In the genomic region with DNA sequence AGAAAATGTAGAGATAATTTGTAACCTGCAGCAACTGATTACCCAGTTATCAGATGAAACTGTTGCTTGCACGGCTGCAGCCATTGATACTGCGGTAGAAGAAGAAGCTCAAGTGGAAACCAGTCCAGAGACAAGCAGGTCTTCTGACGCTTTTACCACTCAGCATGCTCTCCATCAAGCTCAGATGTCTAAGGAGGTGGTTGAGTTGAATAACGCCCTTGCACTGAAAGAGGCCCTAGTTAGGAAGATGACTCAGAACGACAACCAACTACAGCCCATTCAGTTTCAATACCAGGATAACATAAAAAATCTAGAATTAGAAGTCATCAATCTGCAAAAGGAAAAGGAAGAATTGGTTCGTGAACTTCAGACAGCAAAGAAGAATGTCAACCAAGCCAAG, we compare ENCODE assay signal across 35 cellular contexts. TPM values are rescaled to one million over a fixed set of nuclear protein-coding genes. Genes with fewer than 3 reads are reported as not detected.
"Had no signal": no experiment of that assay in that cellular context is flagged by ENCODE, and none has a peak within 500 bp of the region (broad histone marks: within the 10 kb centered on the region; RNA-seq: fewer than 3 reads in every experiment).

No MANE protein-coding gene starts in this region.

- DNase-seq: activated CD4-positive, alpha-beta T cell treated with anti-CD3 and anti-CD28 coated beads for 1 hour; activated CD4-positive, alpha-beta T cell treated with anti-CD3 and anti-CD28 coated beads, Interleukin-2, amount 10 ng/mL, durations not matched to agents 24 days and 14 days; activated CD4-positive, alpha-beta T cell treated with anti-CD3 and anti-CD28 coated beads, Interleukin-2, amount 50 U/mL, for 48 hours; activated CD4-positive, CD25-positive, alpha-beta regulatory T cell; activated CD8-positive, alpha-beta memory T cell treated with anti-CD3 and anti-CD28 coated beads, Interleukin-2, amount 50 U/mL, for 48 hours; activated CD8-positive, alpha-beta T cell treated with anti-CD3 and anti-CD28 coated beads, Interleukin-2, amount 10 ng/mL, durations not matched to agents 7 days and 5 days; activated effector memory CD4-positive, alpha-beta T cell treated with anti-CD3 and anti-CD28 coated beads, Interleukin-2, amount 50 U/mL, for 16 hours; activated naive CD4-positive, alpha-beta T cell; activated naive CD4-positive, alpha-beta T cell treated with anti-CD3 and anti-CD28 coated beads, Interleukin-2, amount 50 U/mL, for 16 hours; activated naive CD8-positive, alpha-beta T cell treated with anti-CD3 and anti-CD28 coated beads for 36 hours; activated T-cell treated with anti-CD3 and anti-CD28 coated beads, Interleukin-2, amount 50 U/mL, for 48 hours; amniotic stem cell; aorta; brain microvascular endothelial cell; central memory CD4-positive, alpha-beta T cell; NCI-H1092 treated with DMSO at 0.1 percent for 48 hours; NCI-H1417; NCI-H146; NCI-H187 treated with DMSO at 0.1 percent for 48 hours; NCI-H2081; NCI-H2171 treated with DMSO at 0.1 percent for 48 hours; NCI-H226; NCI-H446 treated with DMSO at 0.1 percent for 48 hours; NCI-H524; NCI-H69; NCI-H82; PC-3; Peyer's patch; RPMI8226; SHP77 treated with DMSO at 0.1 percent for 48 hours; SK-N-SH; WERI-Rb-1 had no signal

- H3K4me3 Mint-ChIP-seq: activated CD4-positive, alpha-beta T cell treated with anti-CD3 and anti-CD28 coated beads, Interleukin-2, amount 10 ng/mL, durations not matched to agents 24 days and 14 days; activated CD8-positive, alpha-beta T cell treated with anti-CD3 and anti-CD28 coated beads, Interleukin-2, amount 10 ng/mL, durations not matched to agents 7 days and 5 days; activated naive CD8-positive, alpha-beta T cell treated with anti-CD3 and anti-CD28 coated beads for 36 hours; T-helper 1 cell treated with Interleukin-12 subunit alpha and Interleukin-12 subunit beta and Interleukin-4 antibody, amounts not matched to agents 30 μg/mL and 1 μg/mL, for 36 hours; T-helper 2 cell treated with Interferon-gamma antibody and Interleukin-4, amounts not matched to agents 5 μg/mL and 100 μg/mL, for 36 hours had no signal

- H3K9me3 Mint-ChIP-seq: activated CD4-positive, alpha-beta T cell treated with anti-CD3 and anti-CD28 coated beads, Interleukin-2, amount 10 ng/mL, durations not matched to agents 24 days and 14 days; activated naive CD8-positive, alpha-beta T cell treated with anti-CD3 and anti-CD28 coated beads for 36 hours; T-helper 1 cell treated with Interleukin-12 subunit alpha and Interleukin-12 subunit beta and Interleukin-4 antibody, amounts not matched to agents 30 μg/mL and 1 μg/mL, for 36 hours; T-helper 2 cell treated with Interferon-gamma antibody and Interleukin-4, amounts not matched to agents 5 μg/mL and 100 μg/mL, for 36 hours had no signal

- H3K4me1 Mint-ChIP-seq: activated CD4-positive, alpha-beta T cell treated with anti-CD3 and anti-CD28 coated beads, Interleukin-2, amount 10 ng/mL, durations not matched to agents 24 days and 14 days; activated naive CD8-positive, alpha-beta T cell treated with anti-CD3 and anti-CD28 coated beads for 36 hours had no signal

- H3K27ac Mint-ChIP-seq: activated CD4-positive, alpha-beta T cell treated with anti-CD3 and anti-CD28 coated beads, Interleukin-2, amount 10 ng/mL, durations not matched to agents 24 days and 14 days; activated CD8-positive, alpha-beta T cell treated with anti-CD3 and anti-CD28 coated beads, Interleukin-2, amount 10 ng/mL, durations not matched to agents 7 days and 5 days; activated naive CD8-positive, alpha-beta T cell treated with anti-CD3 and anti-CD28 coated beads for 36 hours; T-helper 1 cell treated with Interleukin-12 subunit alpha and Interleukin-12 subunit beta and Interleukin-4 antibody, amounts not matched to agents 30 μg/mL and 1 μg/mL, for 36 hours; T-helper 2 cell treated with Interferon-gamma antibody and Interleukin-4, amounts not matched to agents 5 μg/mL and 100 μg/mL, for 36 hours had no signal

- H3K36me3 Mint-ChIP-seq: activated naive CD8-positive, alpha-beta T cell treated with anti-CD3 and anti-CD28 coated beads for 36 hours had no signal

- ATAC-seq: activated CD8-positive, alpha-beta T cell treated with anti-CD3 and anti-CD28 coated beads, Interleukin-2, amount 10 ng/mL, durations not matched to agents 7 days and 5 days; PC-3 had no signal

RNA-seq across cellular contexts. Expression of a gene that starts 1.7 kb away (rescaled TPM):
- total RNA-seq: activated CD4-positive, alpha-beta T cell treated with anti-CD3 and anti-CD28 coated beads, Interleukin-2, amount 10 ng/mL, durations not matched to agents 24 days and 14 days; activated naive CD8-positive, alpha-beta T cell treated with anti-CD3 and anti-CD28 coated beads for 36 hours; PC-3; Peyer's patch; SJSA1 had no signal
